Comparison of ENCODE assay signal across 8 cellular contexts in genomic region chr1:166840309-166841302, GRCh38. TPM values are rescaled to one million over a fixed set of nuclear protein-coding genes. Genes with fewer than 3 reads are reported as not detected.
DNase-seq lines count a peak whose midpoint lies in the region; ATAC-seq, FAIRE-seq and TF ChIP-seq lines count a peak whose summit lies in the region.

No MANE protein-coding gene starts in this region.

- WGBS in right cardiac atrium: 23% methylated on average over 16 of the region's 16 CpGs
- whole genome bisulfite sequencing in sigmoid colon, 2 donors: 18 to 45% methylated on average over 16 of the region's 16 CpGs

- peak overlapping the region; percentile 80 for H3K27ac Mint-ChIP-seq in activated CD4-positive, alpha-beta T cell treated with anti-CD3 and anti-CD28 coated beads, Interleukin-2, amount 10 ng/mL, durations not matched to agents 24 days and 14 days
- H3K27ac Mint-ChIP-seq in activated T-helper 17 cell treated with anti-CD3 and anti-CD28 coated beads, Interleukin-2, amount 50 U/mL, for 72 hours: peak overlapping the region; percentile 85

- H3K9me3 ChIP-seq in right cardiac atrium (ENCODE audit: control insufficient read depth, low read length) (no peaks in the 10 kb centered on the region), sigmoid colon (no peaks in the 10 kb centered on the region)

- no peak for TF ChIP-seq EP300 in sigmoid colon (IDR thresholded peaks at IDR 0.05)

- H3K4me1 ChIP-seq in right cardiac atrium (ENCODE audit: control insufficient read depth, insufficient read depth, low read length): peaks cover 16% of the 10 kb centered on the region
- peaks cover 0 to 66% (median 59%) of the 10 kb centered on the region in 4 donors for H3K4me1 ChIP-seq in sigmoid colon

- H3K36me3 ChIP-seq in sigmoid colon: peaks cover 4 to 48% (median 25%) of the 10 kb centered on the region in 4 donors

- intact Hi-C loops in activated CD4-positive, alpha-beta T cell treated with anti-CD3 and anti-CD28 coated beads, Interleukin-2, amount 10 ng/mL, durations not matched to agents 24 days and 14 days (cut with micrococcal nuclease): no loop called here
- intact Hi-C loops in right cardiac atrium (cut with DNase I): no loop called here
- intact Hi-C loops in sigmoid colon (cut with DNase I): no loop called here

- H3K4me1 Mint-ChIP-seq in activated CD4-positive, alpha-beta T cell treated with anti-CD3 and anti-CD28 coated beads, Interleukin-2, amount 10 ng/mL, durations not matched to agents 24 days and 14 days: peaks cover 46% of the 10 kb centered on the region
- H3K4me1 Mint-ChIP-seq in activated T-helper 17 cell treated with anti-CD3 and anti-CD28 coated beads, Interleukin-2, amount 50 U/mL, for 72 hours: peaks cover 32% of the 10 kb centered on the region

- no peak for ATAC-seq in activated T-helper 17 cell treated with anti-CD3 and anti-CD28 coated beads, Interleukin-2, amount 50 U/mL, for 72 hours (replicated peaks)
- no peak for ATAC-seq in right cardiac atrium
- ATAC-seq in GM18858 (IDR thresholded peaks at IDR 0.05; ENCODE audit: unreplicated experiment): no peak

- no peak for FAIRE-seq in H54 (lab: Jason Lieb, UNC)

- no peak for TF ChIP-seq CTCF in sigmoid colon (IDR thresholded peaks at IDR 0.05)

- peak overlapping the region; percentile 93 for H3K27ac ChIP-seq in right cardiac atrium (ENCODE audit: low read length)
- H3K27ac ChIP-seq in sigmoid colon: peak overlapping the region; percentile 87 to 92 (median 88)

- H3K9me3 Mint-ChIP-seq in activated CD4-positive, alpha-beta T cell treated with anti-CD3 and anti-CD28 coated beads, Interleukin-2, amount 10 ng/mL, durations not matched to agents 24 days and 14 days: peaks cover 5% of the 10 kb centered on the region
- H3K9me3 Mint-ChIP-seq in activated T-helper 17 cell treated with anti-CD3 and anti-CD28 coated beads, Interleukin-2, amount 50 U/mL, for 72 hours: no peaks in the 10 kb centered on the region

- no peaks in the 10 kb centered on the region for H3K27me3 Mint-ChIP-seq in activated CD4-positive, alpha-beta T cell treated with anti-CD3 and anti-CD28 coated beads, Interleukin-2, amount 10 ng/mL, durations not matched to agents 24 days and 14 days
- H3K27me3 Mint-ChIP-seq in activated T-helper 17 cell treated with anti-CD3 and anti-CD28 coated beads, Interleukin-2, amount 50 U/mL, for 72 hours: no peaks in the 10 kb centered on the region

- H3K27me3 ChIP-seq in right cardiac atrium (ENCODE audit: control insufficient read depth, insufficient read depth): no peaks in the 10 kb centered on the region
- no peaks in the 10 kb centered on the region for H3K27me3 ChIP-seq in sigmoid colon

- peak overlapping the region; percentile 88 for H3K4me3 Mint-ChIP-seq in activated CD4-positive, alpha-beta T cell treated with anti-CD3 and anti-CD28 coated beads, Interleukin-2, amount 10 ng/mL, durations not matched to agents 24 days and 14 days
- peak overlapping the region; percentile 81 for H3K4me3 Mint-ChIP-seq in activated T-helper 17 cell treated with anti-CD3 and anti-CD28 coated beads, Interleukin-2, amount 50 U/mL, for 72 hours

- DNase-seq in activated CD4-positive, alpha-beta T cell treated with anti-CD3 and anti-CD28 coated beads, Interleukin-2, amount 10 ng/mL, durations not matched to agents 24 days and 14 days: no peak
- DNase-seq in activated CD4-positive, alpha-beta T cell treated with anti-CD3 and anti-CD28 coated beads for 48 hours: no peak
- DNase-seq in right cardiac atrium: no peak
- no peak for DNase-seq in sigmoid colon
- no peak for DNase-seq in T-helper 9 cell
- DNase-seq in H54 (ENCODE audit: insufficient read length, low spot score): no peak

- peak overlapping the region; percentile 87 for H3K4me3 ChIP-seq in right cardiac atrium (ENCODE audit: low read length)
- H3K4me3 ChIP-seq in sigmoid colon: peak overlapping the region; percentile 56 to 82 (median 77)

- H3K36me3 Mint-ChIP-seq in activated CD4-positive, alpha-beta T cell treated with anti-CD3 and anti-CD28 coated beads, Interleukin-2, amount 10 ng/mL, durations not matched to agents 24 days and 14 days (ENCODE audit: low read depth): peaks cover 42% of the 10 kb centered on the region
- peaks cover 57% of the 10 kb centered on the region for H3K36me3 Mint-ChIP-seq in activated T-helper 17 cell treated with anti-CD3 and anti-CD28 coated beads, Interleukin-2, amount 50 U/mL, for 72 hours (ENCODE audit: low read depth)

- TF ChIP-seq POLR2A in sigmoid colon (IDR thresholded peaks at IDR 0.05) (no peak), H54 (IDR thresholded peaks at IDR 0.05; ENCODE audit: low read depth, low read length) (no peak)

RNA-seq across cellular contexts. Expression of gene POGK, which starts 1.3 kb away (rescaled TPM):
- 52.4 and 53.9 TPM in 2 replicates for total RNA-seq in activated CD4-positive, alpha-beta T cell treated with anti-CD3 and anti-CD28 coated beads, Interleukin-2, amount 10 ng/mL, durations not matched to agents 24 days and 14 days
- 10 to 100 TPM; 29.5 to 47.2 TPM for total RNA-seq in activated T-helper 17 cell treated with anti-CD3 and anti-CD28 coated beads, Interleukin-2, amount 50 U/mL, for 72 hours
- 10 to 100 TPM; 17.6 to 23.1 (median 20.3) TPM for total RNA-seq in right cardiac atrium
- polyA plus RNA-seq in right cardiac atrium: 8.6 TPM
- 10 to 100 TPM; 22.2 to 23.5 (median 22.9) TPM for total RNA-seq in sigmoid colon
- polyA plus RNA-seq in sigmoid colon: 10 to 100 TPM in 1 of 3 donors, 1 to 10 TPM in 2; 6.6 to 11.9 (median 6.7) TPM

RNA-seq across cellular contexts. Expression of gene TADA1, which starts 35.5 kb away (rescaled TPM):
- total RNA-seq in activated CD4-positive, alpha-beta T cell treated with anti-CD3 and anti-CD28 coated beads, Interleukin-2, amount 10 ng/mL, durations not matched to agents 24 days and 14 days: 17.0 and 18.4 TPM in 2 replicates
- total RNA-seq in activated T-helper 17 cell treated with anti-CD3 and anti-CD28 coated beads, Interleukin-2, amount 50 U/mL, for 72 hours: 10 to 100 TPM; 10.5 to 11.1 TPM
- total RNA-seq in right cardiac atrium: 10 to 100 TPM in 3 of 4 donors, 1 to 10 TPM in 1; 9.9 to 10.7 (median 10.4) TPM
- 8.1 TPM for polyA plus RNA-seq in right cardiac atrium
- 10 to 100 TPM in 2 of 4 donors, 1 to 10 TPM in 2; 8.3 to 16.4 (median 11.2) TPM for total RNA-seq in sigmoid colon
- 1 to 10 TPM; 7.2 to 9.2 (median 8.2) TPM for polyA plus RNA-seq in sigmoid colon
